Comparison of ENCODE assay signal across 18 cellular contexts in genomic region chr6:22357724-22358189, GRCh38.
DNase-seq lines count a peak whose midpoint lies in the region; ATAC-seq and TF ChIP-seq lines count a peak whose summit lies in the region.
"Had no signal": no experiment of that assay in that cellular context is flagged by ENCODE, and none has a peak within 500 bp of the region (broad histone marks: within the 10 kb centered on the region; RNA-seq: fewer than 3 reads in every experiment).

No MANE protein-coding gene starts in this region.

- no peak overlapping the region for H3K27ac Mint-ChIP-seq in immature natural killer cell
- H3K27ac Mint-ChIP-seq: activated CD8-positive, alpha-beta T cell treated with anti-CD3 and anti-CD28 coated beads for 36 hours; activated T-helper 1 cell treated with anti-CD3 and anti-CD28 coated beads, Interleukin-12 subunit alpha, Interleukin-12 subunit beta, Interleukin-2, Interleukin-4 antibody, amounts not matched to agents 30 ng/mL and 10 ng/mL and 1 ng/mL, durations not matched to agents 14 hours and 24 hours and 36 hours; naive thymus-derived CD4-positive, alpha-beta T cell had no signal

- no peaks in the 10 kb centered on the region for H3K4me1 Mint-ChIP-seq in immature natural killer cell

- peaks cover 0 to 3% (median 0%) of the 10 kb centered on the region in 3 donors for H3K36me3 Mint-ChIP-seq in immature natural killer cell
- H3K36me3 Mint-ChIP-seq: naive thymus-derived CD4-positive, alpha-beta T cell had no signal

- no peaks in the 10 kb centered on the region for H3K27me3 ChIP-seq in GM06990 (replicated peaks; ENCODE audit: control insufficient read depth, insufficient read depth, low read length)

- H3K36me3 ChIP-seq in GM06990 (ENCODE audit: control insufficient read depth, insufficient read depth, low read length): no peaks in the 10 kb centered on the region

- ATAC-seq in GM19023 (IDR thresholded peaks at IDR 0.05; ENCODE audit: unreplicated experiment) (peak; percentile 80), GM21717 (IDR thresholded peaks at IDR 0.05; ENCODE audit: unreplicated experiment) (peak; percentile 65), HG03280 (IDR thresholded peaks at IDR 0.05; ENCODE audit: unreplicated experiment) (peak; percentile 74)
- ATAC-seq: activated CD8-positive, alpha-beta T cell treated with anti-CD3 and anti-CD28 coated beads for 36 hours; naive thymus-derived CD4-positive, alpha-beta T cell had no signal

- DNase-seq in GM06990 (ENCODE audit: extremely low read depth, insufficient read length) (peak; percentile 65), MV-4-11 (lab: John Stamatoyannopoulos, UW) (no peak), immature natural killer cell (no peak), mesenteric fat pad (ENCODE audit: low spot score) (no peak), OCI-M1 (lab: John Stamatoyannopoulos, UW) (no peak)
- DNase-seq: activated CD8-positive, alpha-beta T cell treated with anti-CD3 and anti-CD28 coated beads for 36 hours; caudate nucleus; effector CD4-positive, alpha-beta T cell; GDM1; KBM-7; naive thymus-derived CD4-positive, alpha-beta T cell; NCI-H1092; small intestine had no signal

- TF ChIP-seq CTCF in GM06990 (IDR thresholded peaks at IDR 0.05; ENCODE audit: insufficient read depth, low read length, poor library complexity, severe bottlenecking): no peak

- no peak overlapping the region for H3K4me3 ChIP-seq in GM06990 (replicated peaks; ENCODE audit: low read depth, low read length)
- H3K4me3 ChIP-seq: lung had no signal

- H3K4me3 Mint-ChIP-seq in immature natural killer cell: no peak overlapping the region
- H3K4me3 Mint-ChIP-seq: activated CD8-positive, alpha-beta T cell treated with anti-CD3 and anti-CD28 coated beads for 36 hours; activated T-helper 1 cell treated with anti-CD3 and anti-CD28 coated beads, Interleukin-12 subunit alpha, Interleukin-12 subunit beta, Interleukin-2, Interleukin-4 antibody, amounts not matched to agents 30 ng/mL and 10 ng/mL and 1 ng/mL, durations not matched to agents 14 hours and 24 hours and 36 hours; naive thymus-derived CD4-positive, alpha-beta T cell had no signal

- H3K9me3 Mint-ChIP-seq in immature natural killer cell: peaks cover 0 to 13% (median 6%) of the 10 kb centered on the region in 6 donors
- H3K9me3 Mint-ChIP-seq: activated T-helper 1 cell treated with anti-CD3 and anti-CD28 coated beads, Interleukin-12 subunit alpha, Interleukin-12 subunit beta, Interleukin-2, Interleukin-4 antibody, amounts not matched to agents 30 ng/mL and 10 ng/mL and 1 ng/mL, durations not matched to agents 14 hours and 24 hours and 36 hours had no signal

- H3K27me3 Mint-ChIP-seq in immature natural killer cell (ENCODE audit: low read depth in 3 of 3): no peaks in the 10 kb centered on the region
